ENCODE assay signal across 15 cellular contexts in genomic region chr14:75604979-75605825, GRCh38. TPM values are rescaled to one million over a fixed set of nuclear protein-coding genes. Genes with fewer than 3 reads are reported as not detected.
DNase-seq lines count a peak whose midpoint lies in the region; ATAC-seq, FAIRE-seq and TF ChIP-seq lines count a peak whose summit lies in the region.
"Had no signal": no experiment of that assay in that cellular context is flagged by ENCODE, and none has a peak within 500 bp of the region (broad histone marks: within the 10 kb centered on the region; RNA-seq: fewer than 3 reads in every experiment).

No MANE protein-coding gene starts in this region.

- no peaks in the 10 kb centered on the region for H3K9me3 ChIP-seq in thoracic aorta
- no peaks in the 10 kb centered on the region for H3K9me3 ChIP-seq in GM23248 (ENCODE audit: low read depth)

- no peak overlapping the region for H2AFZ ChIP-seq in GM23248

- H3K36me3 ChIP-seq in bronchial epithelial cell (ENCODE audit: control insufficient read depth, insufficient read depth, low read length) (no peaks in the 10 kb centered on the region), thoracic aorta (no peaks in the 10 kb centered on the region), GM23248 (ENCODE audit: low read depth) (no peaks in the 10 kb centered on the region)

- ATAC-seq in thoracic aorta (ENCODE audit: insufficient number of reproducible peaks, low FRiP score, low read depth) (no peak), HG02852 (IDR thresholded peaks at IDR 0.05; ENCODE audit: unreplicated experiment) (no peak), HG03342 (IDR thresholded peaks at IDR 0.05; ENCODE audit: unreplicated experiment) (no peak)

- in situ Hi-C loops in GM23248 (cut with MboI): no loop called here

- no peak overlapping the region for H3K9ac ChIP-seq in GM23248
- H3K9ac ChIP-seq: KMS-11 had no signal

- no peaks in the 10 kb centered on the region for H3F3A ChIP-seq in GM23248 (ENCODE audit: insufficient read depth)

- no peaks in the 10 kb centered on the region for H3K9me2 ChIP-seq in GM23248 (ENCODE audit: insufficient read depth)

- 66 to 73% methylated on average over 11 of the region's 11 CpGs for WGBS in GM23248 (ENCODE audit: low coverage in 1 of 2, low lambda C conversion rate in 2 of 2, missing lambda C conversion rate in 2 of 2), 2 experiments

- H3K27ac ChIP-seq in thoracic aorta (peak overlapping the region in 1 of 2 donors; percentile 5), GM23248 (no peak overlapping the region)
- H3K27ac ChIP-seq: KMS-11, SK-N-MC had no signal

- peaks cover 0 to 14% of the 10 kb centered on the region in 2 donors for H3K4me1 ChIP-seq in thoracic aorta (ENCODE audit: control insufficient read depth in 1 of 2, low read depth in 2 of 2)
- no peaks in the 10 kb centered on the region for H3K4me1 ChIP-seq in GM23248 (ENCODE audit: insufficient read depth)

- H3K4me2 ChIP-seq in GM23248 (ENCODE audit: unreplicated experiment): no peak overlapping the region
- H3K4me2 ChIP-seq: KMS-11 had no signal

- no peaks in the 10 kb centered on the region for H3K79me2 ChIP-seq in GM23248 (ENCODE audit: insufficient read depth)

- FAIRE-seq in bronchial epithelial cell (lab: Jason Lieb, UNC): no peak
- FAIRE-seq: keratinocyte had no signal

- TF ChIP-seq CTCF in NB4 (IDR thresholded peaks at IDR 0.05; ENCODE audit: low read depth, low read length): no peak
- no peak for TF ChIP-seq CTCF in bronchial epithelial cell (IDR thresholded peaks at IDR 0.05; ENCODE audit: insufficient read depth, low read length, severe bottlenecking)
- no peak for TF ChIP-seq CTCF in thoracic aorta (IDR thresholded peaks at IDR 0.05)

- TF ChIP-seq POLR2A in NB4 (IDR thresholded peaks at IDR 0.05; ENCODE audit: extremely low read depth, insufficient read length): no peak

- H4K20me1 ChIP-seq in GM23248 (ENCODE audit: insufficient read depth): no peaks in the 10 kb centered on the region

- H3K4me3 ChIP-seq in NB4 (ENCODE audit: low read depth, low read length) (peak overlapping the region; percentile 37), bronchial epithelial cell (ENCODE audit: low read depth, low read length) (no peak overlapping the region), thoracic aorta (peak overlapping the region; percentile 46), GM23248 (no peak overlapping the region)
- H3K4me3 ChIP-seq: SK-N-MC had no signal

- DNase-seq in NB4 (ENCODE audit: low read depth): peak; percentile 93
- DNase-seq in bronchial epithelial cell (ENCODE audit: low read depth): peak; percentile 17
- peak; percentile 92 for DNase-seq in kidney glomerular epithelial cell (lab: John Stamatoyannopoulos, UW)
- no peak for DNase-seq in thoracic aorta (ENCODE audit: low spot score)
- DNase-seq in GM23248: no peak
- DNase-seq in T1000 (lab: John Stamatoyannopoulos, UW): no peak
- DNase-seq: activated CD4-positive, alpha-beta memory T cell treated with anti-CD3 and anti-CD28 coated beads for 36 hours; activated naive CD8-positive, alpha-beta T cell treated with anti-CD3 and anti-CD28 coated beads, Interleukin-2, amount 10 ng/mL, durations not matched to agents 7 days and 5 days; COR-L47; NCI-H345 had no signal

- no peaks in the 10 kb centered on the region for H3K27me3 ChIP-seq in bronchial epithelial cell (ENCODE audit: control insufficient read depth, insufficient read depth, low read length)
- no peaks in the 10 kb centered on the region for H3K27me3 ChIP-seq in thoracic aorta (replicated peaks; ENCODE audit: insufficient read depth)
- H3K27me3 ChIP-seq in GM23248 (replicated peaks; ENCODE audit: insufficient read depth): peaks cover 16% of the 10 kb centered on the region

RNA-seq across cellular contexts. Expression of gene FLVCR2, which starts 26.8 kb away (rescaled TPM):
- 0.79 and 2.8 TPM in 2 replicates for total RNA-seq in bronchial epithelial cell
- total RNA-seq in thoracic aorta: 1 to 10 TPM; 6.2 to 8.3 TPM
- total RNA-seq in GM23248 (2014; rRNA removed; shearing (Covaris generic)): not detected in 2 replicates
- 0.33 TPM in 1 of 2 replicates, not detected in the other for polyA plus RNA-seq in GM23248 (2016; fragmentation: Nextera tagmentation; extraction: Ambion mirVana)

RNA-seq across cellular contexts. Expression of gene ERG28, which starts 55.5 kb away (rescaled TPM):
- total RNA-seq in bronchial epithelial cell (3.6 and 4.2 TPM in 2 replicates), thoracic aorta (1 to 10 TPM; 7.6 to 7.7 TPM)
- total RNA-seq in GM23248 (2014; rRNA removed; shearing (Covaris generic)): 6.6 and 8.9 TPM in 2 replicates
- polyA plus RNA-seq in GM23248 (2016; fragmentation: Nextera tagmentation; extraction: Ambion mirVana): 21.4 and 22.2 TPM in 2 replicates

RNA-seq across cellular contexts. Expression of gene TTLL5, which starts 55.8 kb away (rescaled TPM):
- total RNA-seq in bronchial epithelial cell (15.5 and 20.0 TPM in 2 replicates), thoracic aorta (10 to 100 TPM; 34.7 to 47.9 TPM)
- 14.8 and 17.8 TPM in 2 replicates for total RNA-seq in GM23248 (2014; rRNA removed; shearing (Covaris generic))
- polyA plus RNA-seq in GM23248 (2016; fragmentation: Nextera tagmentation; extraction: Ambion mirVana): 14.3 and 14.6 TPM in 2 replicates

Comparison
In these comparisons a context has a peak if more than half of its experiments do, and no peak if none do; other contexts are left out.
1. DNase-seq: peak in NB4 (single experiment), bronchial epithelial cell (single experiment) and kidney glomerular epithelial cell (single experiment); none in thoracic aorta (single experiment), GM23248 (single experiment) and T1000 (single experiment).
2. H3K4me3 ChIP-seq: peak in NB4 (single experiment) and thoracic aorta (single experiment); none in bronchial epithelial cell (single experiment) and GM23248 (single experiment).